ENCODE assay signal across 11 cellular contexts in genomic region chr11:12397953-12398352, GRCh38. TPM values are rescaled to one million over a fixed set of nuclear protein-coding genes. Genes with fewer than 3 reads are reported as not detected.
DNase-seq lines count a peak whose midpoint lies in the region; ATAC-seq and TF ChIP-seq lines count a peak whose summit lies in the region.
"Had no signal": no experiment of that assay in that cellular context is flagged by ENCODE, and none has a peak within 500 bp of the region (broad histone marks: within the 10 kb centered on the region; RNA-seq: fewer than 3 reads in every experiment).

No MANE protein-coding gene starts in this region.

- CTCF ChIA-PET in PC-9 (lab: Charles Lee), result no interaction called here

- H3K27ac Mint-ChIP-seq in naive thymus-derived CD8-positive, alpha-beta T cell, result no peak overlapping the region

- POLR2A ChIA-PET in naive thymus-derived CD8-positive, alpha-beta T cell (lab: Charles Lee), result no interaction called here
- POLR2A ChIA-PET in PC-9 (lab: Charles Lee; ENCODE audit: unreplicated experiment), result no interaction called here

- H3K27ac ChIP-seq in heart right ventricle (peak overlapping the region; percentile 52 to 76 (median 68)), PC-9 (no peak overlapping the region)

- no peak overlapping the region for H2AFZ ChIP-seq in PC-9

- H3K4me1 Mint-ChIP-seq in naive thymus-derived CD8-positive, alpha-beta T cell, result peaks cover 3 to 12% (median 8%) of the 10 kb centered on the region in 4 donors
- H3K4me1 Mint-ChIP-seq: neural crest cell had no signal

- H3K36me3 ChIP-seq in heart right ventricle, result peaks cover 0 to 6% (median 0%) of the 10 kb centered on the region in 9 donors
- no peaks in the 10 kb centered on the region for H3K36me3 ChIP-seq in PC-9 (ENCODE audit: low read depth)

- H3K36me3 Mint-ChIP-seq in naive thymus-derived CD8-positive, alpha-beta T cell, result peaks cover 0 to 4% (median 0%) of the 10 kb centered on the region in 3 donors

- WGBS in heart right ventricle, 2 donors, result 23 to 34% methylated on average over 4 of the region's 4 CpGs

- intact Hi-C loops in heart right ventricle (cut with DNase I), result no loop called here
- intact Hi-C loops in PC-9 (cut with micrococcal nuclease; ENCODE audit: unreplicated experiment), result no loop called here

- H3K9me3 Mint-ChIP-seq in naive thymus-derived CD8-positive, alpha-beta T cell, result peaks cover 0 to 8% (median 2%) of the 10 kb centered on the region in 9 donors

- no TSS peak for BruUV-seq in PC-9 (replicated peaks; lab: Mats Ljungman, UMichigan)

- H3K4me3 ChIP-seq in heart right ventricle (no peak overlapping the region), PC-9 (no peak overlapping the region)

- no peaks in the 10 kb centered on the region; the same call in 1 of the 2 replicates for H4K20me1 ChIP-seq in PC-9 (ENCODE audit: insufficient read depth)

- TF ChIP-seq CTCF in heart right ventricle (IDR thresholded peaks at IDR 0.05), result no peak
- TF ChIP-seq CTCF in PC-9 (conservative IDR thresholded peaks at IDR 0.05), result no peak

- no peak overlapping the region for H3K4me3 Mint-ChIP-seq in naive thymus-derived CD8-positive, alpha-beta T cell
- H3K4me3 Mint-ChIP-seq: neural crest cell had no signal

- no peaks in the 10 kb centered on the region for H3F3A ChIP-seq in PC-9 (ENCODE audit: insufficient read depth, low read depth)

- H3K27me3 Mint-ChIP-seq in naive thymus-derived CD8-positive, alpha-beta T cell, result peaks cover 0 to 2% (median 0%) of the 10 kb centered on the region in 5 donors

- peak; percentile 83 to 95 (median 90) for ATAC-seq in heart right ventricle
- ATAC-seq in naive thymus-derived CD8-positive, alpha-beta T cell, result no peak

- peaks cover 0 to 13% (median 0%) of the 10 kb centered on the region in 11 donors for H3K9me3 ChIP-seq in heart right ventricle
- no peaks in the 10 kb centered on the region for H3K9me3 ChIP-seq in PC-9 (ENCODE audit: insufficient read depth, low read depth)

- DNase-seq in EH (ENCODE audit: low read depth) (peak; percentile 99), amniotic epithelial cell (ENCODE audit: low read depth) (peak; percentile 99), heart right ventricle (peak; percentile 50 to 62), retina (peak; percentile 79), NCI-H2227 treated with DMSO at 0.1 percent for 48 hours (lab: John Stamatoyannopoulos, UW) (no peak), PC-9 (no peak)
- DNase-seq in naive thymus-derived CD8-positive, alpha-beta T cell, result no peak
- DNase-seq in effector CD4-positive, alpha-beta T cell, result no peak
- DNase-seq: activated CD4-positive, alpha-beta T cell treated with anti-CD3 and anti-CD28 coated beads for 48 hours; NCI-H2171 treated with DMSO at 0.1 percent for 48 hours had no signal

- no peaks in the 10 kb centered on the region for H3K79me2 ChIP-seq in PC-9 (ENCODE audit: low read depth)

- no peak overlapping the region for H3K4me2 ChIP-seq in PC-9

- no peaks in the 10 kb centered on the region for H3K27me3 ChIP-seq in heart right ventricle
- no peaks in the 10 kb centered on the region for H3K27me3 ChIP-seq in PC-9 (ENCODE audit: insufficient read depth, low read depth)

- H3K4me1 ChIP-seq in heart right ventricle (peaks cover 0 to 62% (median 44%) of the 10 kb centered on the region in 9 donors), PC-9 (replicated peaks; ENCODE audit: insufficient read depth) (peaks cover 4% of the 10 kb centered on the region)

- H3K9me2 ChIP-seq in PC-9 (ENCODE audit: insufficient read depth), result no peaks in the 10 kb centered on the region

RNA-seq across cellular contexts. Expression of gene PARVA, which starts 20.6 kb away (rescaled TPM):
- 10 to 100 TPM; 57.7 to 84.8 (median 68.6) TPM for total RNA-seq in heart right ventricle
- polyA plus RNA-seq in heart right ventricle, result 10 to 100 TPM; 20.1 to 33.6 TPM
- total RNA-seq in naive thymus-derived CD8-positive, alpha-beta T cell, result under 1 TPM; 0.19 to 0.44 TPM
- under 1 TPM in 1 of 3 donors, not detected in 2; 0.26 TPM for polyA plus RNA-seq in naive thymus-derived CD8-positive, alpha-beta T cell
- 31.5 and 41.2 TPM in 2 replicates for total RNA-seq in PC-9 (2021)

Comparison
In these comparisons a context has a peak if more than half of its experiments do, and no peak if none do; other contexts are left out.
1. DNase-seq: peak in EH (single experiment), amniotic epithelial cell (single experiment), heart right ventricle (2 of 2) and retina (single experiment); none in NCI-H2227 treated with DMSO at 0.1 percent for 48 hours (single experiment), naive thymus-derived CD8-positive, alpha-beta T cell (0 of 10), effector CD4-positive, alpha-beta T cell (single experiment) and PC-9 (0 of 2).
2. ATAC-seq: peak in heart right ventricle (8 of 8); none in naive thymus-derived CD8-positive, alpha-beta T cell (0 of 2).
3. RNA of gene PARVA, which starts 20.6 kb away (total RNA-seq): 57.7 to 84.8 TPM in heart right ventricle and 31.5 to 41.2 TPM in PC-9; 0.19 to 0.44 TPM in naive thymus-derived CD8-positive, alpha-beta T cell; every median in the first group is over 10 times any median in the second.